27 cellular contexts compared by ENCODE assay signal in genomic region chr11:47359162-47359561, GRCh38. TPM values are rescaled to one million over a fixed set of nuclear protein-coding genes. Genes with fewer than 3 reads are reported as not detected.
DNase-seq lines count a peak whose midpoint lies in the region; ATAC-seq, FAIRE-seq and TF ChIP-seq lines count a peak whose summit lies in the region.
"Had no signal": no experiment of that assay in that cellular context is flagged by ENCODE, and none has a peak within 500 bp of the region (broad histone marks: within the 10 kb centered on the region; RNA-seq: fewer than 3 reads in every experiment).

No MANE protein-coding gene starts in this region.

- no peak for DNase-seq in activated T-cell treated with anti-CD3 and anti-CD28 coated beads, Interleukin-2, amount 50 U/mL, for 24 hours
- DNase-seq in activated T-cell treated with anti-CD3 and anti-CD28 coated beads, Interleukin-2, amount 50 U/mL, for 4 hours = no peak
- no peak for DNase-seq in H9
- no peak for DNase-seq in activated T-helper 2 cell treated with anti-CD3 and anti-CD28 coated beads, Interferon-gamma antibody, Interleukin-2, Interleukin-4, amounts not matched to agents 10 μg/mL and 5 μg/mL and 100 μg/mL, durations not matched to agents 14 hours and 24 hours and 36 hours (ENCODE audit: low spot score)
- peak; percentile 52 for DNase-seq in osteoblast (ENCODE audit: insufficient read length, low spot score, missing footprints)
- DNase-seq in hippocampal formation (lab: John Stamatoyannopoulos, UW) = no peak
- no peak for DNase-seq in GM19239 (ENCODE audit: insufficient read length, low spot score)
- DNase-seq: activated CD4-positive, CD25-positive, alpha-beta regulatory T cell treated with anti-CD3 and anti-CD28 coated beads, Interleukin-2, amount 50 U/mL, for 72 hours; activated naive CD4-positive, alpha-beta T cell; amygdala; BE2C; NCI-H1417; NCI-H2081; NCI-H2227 treated with DMSO at 0.1 percent for 48 hours; NCI-H526 treated with DMSO at 0.1 percent for 48 hours; NK-92 treated with Interleukin-12 subunit alpha and Interleukin-12 subunit beta, amount 100 ng/mL, for 24 hours; small intestine; stimulated activated naive CD8-positive, alpha-beta T cell treated with anti-CD3 and anti-CD28 coated beads, Interleukin-15, amount 100 ng/mL, for 72 hours had no signal

- no peaks in the 10 kb centered on the region for H3K27me3 Mint-ChIP-seq in activated T-cell treated with anti-CD3 and anti-CD28 coated beads, Interleukin-2, amount 50 U/mL, for 24 hours
- H3K27me3 Mint-ChIP-seq in activated T-cell treated with anti-CD3 and anti-CD28 coated beads, Interleukin-2, amount 50 U/mL, for 4 hours (ENCODE audit: low read depth) = no peaks in the 10 kb centered on the region
- H3K27me3 Mint-ChIP-seq in H9 (ENCODE audit: low read depth) = no peaks in the 10 kb centered on the region
- H3K27me3 Mint-ChIP-seq in activated T-helper 2 cell treated with anti-CD3 and anti-CD28 coated beads, Interferon-gamma antibody, Interleukin-2, Interleukin-4, amounts not matched to agents 10 μg/mL and 5 μg/mL and 100 μg/mL, durations not matched to agents 14 hours and 24 hours and 36 hours (ENCODE audit: low read depth) = no peaks in the 10 kb centered on the region
- H3K27me3 Mint-ChIP-seq: stimulated activated naive CD8-positive, alpha-beta T cell treated with anti-CD3 and anti-CD28 coated beads, Interleukin-15, amount 100 ng/mL, for 72 hours; T-cell had no signal

- no peak overlapping the region for H3K18ac ChIP-seq in H9 (ENCODE audit: insufficient read length, low read depth, low read length)

- no peak overlapping the region for H3K23ac ChIP-seq in H9 (ENCODE audit: insufficient read length, low read depth, low read length)

- no peak overlapping the region for H3K9ac ChIP-seq in H9 (ENCODE audit: extremely low read depth, insufficient read length, low read length)
- H3K9ac ChIP-seq: KMS-11 had no signal

- intact Hi-C loops in activated T-helper 2 cell treated with anti-CD3 and anti-CD28 coated beads, Interferon-gamma antibody, Interleukin-2, Interleukin-4, amounts not matched to agents 10 μg/mL and 5 μg/mL and 100 μg/mL, durations not matched to agents 14 hours and 24 hours and 36 hours (cut with micrococcal nuclease) = no loop called here

- no peak overlapping the region for H3K4ac ChIP-seq in H9 (ENCODE audit: low read depth, low read length)

- no peak overlapping the region for H4K91ac ChIP-seq in H9 (ENCODE audit: insufficient read length, low read depth, low read length)

- no peaks in the 10 kb centered on the region for H3K79me1 ChIP-seq in H9 (ENCODE audit: insufficient read depth, low read depth, low read length, poor library complexity, severe bottlenecking)

- H3K9me3 ChIP-seq in H9 (ENCODE audit: control insufficient read depth, low read depth, low read length) = no peaks in the 10 kb centered on the region
- H3K9me3 ChIP-seq in osteoblast (ENCODE audit: low read depth, low read length) = no peaks in the 10 kb centered on the region
- H3K9me3 ChIP-seq: BE2C, gastroesophageal sphincter, right atrium auricular region, vagina had no signal

- H3K36me3 ChIP-seq in osteoblast (ENCODE audit: insufficient read depth, low read length) = no peaks in the 10 kb centered on the region
- H3K36me3 ChIP-seq: BE2C, gastroesophageal sphincter, right atrium auricular region, vagina had no signal

- no peak for TF ChIP-seq CTCF in H9 (conservative IDR thresholded peaks at IDR 0.05)
- no peak for TF ChIP-seq CTCF in osteoblast (IDR thresholded peaks at IDR 0.05; ENCODE audit: extremely low read depth, low read depth, low read length)

- H3K4me3 ChIP-seq in osteoblast (ENCODE audit: insufficient read depth, low read length) = no peak overlapping the region
- H3K4me3 ChIP-seq: gastroesophageal sphincter, right atrium auricular region, vagina had no signal

- H3K27ac ChIP-seq in H9 (ENCODE audit: insufficient read length, low read depth, low read length) = no peak overlapping the region
- H3K27ac ChIP-seq in osteoblast (ENCODE audit: low read depth, low read length) = no peak overlapping the region
- H3K27ac ChIP-seq: gastroesophageal sphincter, KMS-11, right atrium auricular region, vagina had no signal

- H2AFZ ChIP-seq in H9 (ENCODE audit: low read length) (no peak overlapping the region), osteoblast (ENCODE audit: low read length) (no peak overlapping the region)

- H3K9me3 Mint-ChIP-seq in activated T-cell treated with anti-CD3 and anti-CD28 coated beads, Interleukin-2, amount 50 U/mL, for 24 hours = no peaks in the 10 kb centered on the region
- H3K9me3 Mint-ChIP-seq in activated T-cell treated with anti-CD3 and anti-CD28 coated beads, Interleukin-2, amount 50 U/mL, for 4 hours = no peaks in the 10 kb centered on the region
- no peaks in the 10 kb centered on the region for H3K9me3 Mint-ChIP-seq in H9
- no peaks in the 10 kb centered on the region for H3K9me3 Mint-ChIP-seq in activated T-helper 2 cell treated with anti-CD3 and anti-CD28 coated beads, Interferon-gamma antibody, Interleukin-2, Interleukin-4, amounts not matched to agents 10 μg/mL and 5 μg/mL and 100 μg/mL, durations not matched to agents 14 hours and 24 hours and 36 hours
- H3K9me3 Mint-ChIP-seq: activated T-cell treated with anti-CD3 and anti-CD28 coated beads, Interleukin-2, amount 50 U/mL, for 72 hours; stimulated activated naive CD8-positive, alpha-beta T cell treated with anti-CD3 and anti-CD28 coated beads, Interleukin-15, amount 100 ng/mL, for 72 hours; T-cell had no signal

- no peak overlapping the region for H4K8ac ChIP-seq in H9 (replicated peaks; ENCODE audit: insufficient read length, low read depth, low read length)

- no peak overlapping the region for H3K4me3 Mint-ChIP-seq in activated T-cell treated with anti-CD3 and anti-CD28 coated beads, Interleukin-2, amount 50 U/mL, for 24 hours
- H3K4me3 Mint-ChIP-seq in activated T-cell treated with anti-CD3 and anti-CD28 coated beads, Interleukin-2, amount 50 U/mL, for 4 hours = no peak overlapping the region
- H3K4me3 Mint-ChIP-seq in H9 = no peak overlapping the region
- no peak overlapping the region for H3K4me3 Mint-ChIP-seq in activated T-helper 2 cell treated with anti-CD3 and anti-CD28 coated beads, Interferon-gamma antibody, Interleukin-2, Interleukin-4, amounts not matched to agents 10 μg/mL and 5 μg/mL and 100 μg/mL, durations not matched to agents 14 hours and 24 hours and 36 hours (ENCODE audit: low read depth)
- H3K4me3 Mint-ChIP-seq: activated T-cell treated with anti-CD3 and anti-CD28 coated beads, Interleukin-2, amount 50 U/mL, for 72 hours; stimulated activated naive CD8-positive, alpha-beta T cell treated with anti-CD3 and anti-CD28 coated beads, Interleukin-15, amount 100 ng/mL, for 72 hours had no signal

- H2BK20ac ChIP-seq in H9 (ENCODE audit: low read depth, low read length, poor library complexity, severe bottlenecking) = no peak overlapping the region

- ATAC-seq in activated T-cell treated with anti-CD3 and anti-CD28 coated beads, Interleukin-2, amount 50 U/mL, for 4 hours = no peak
- no peak for ATAC-seq in GM19351 (IDR thresholded peaks at IDR 0.05; ENCODE audit: unreplicated experiment)
- ATAC-seq: gastroesophageal sphincter had no signal

- no peak overlapping the region for H3K56ac ChIP-seq in H9 (ENCODE audit: insufficient read length, low read depth, low read length)

- no CpG with 5 or more reads among the region's 7 CpGs for WGBS in H9 (ENCODE audit: extremely low coverage, insufficient read length, low lambda C conversion rate)

- H3T11ph ChIP-seq in H9 (ENCODE audit: low read length) = no peak overlapping the region

- H3K4me1 ChIP-seq in H9 (ENCODE audit: insufficient read depth, low read length) (no peaks in the 10 kb centered on the region), osteoblast (ENCODE audit: insufficient read depth, low read length) (no peaks in the 10 kb centered on the region)
- H3K4me1 ChIP-seq: BE2C had no signal

- peaks cover 2% of the 10 kb centered on the region for H4K20me1 ChIP-seq in H9 (ENCODE audit: control insufficient read depth, insufficient read depth, insufficient read length)
- no peaks in the 10 kb centered on the region for H4K20me1 ChIP-seq in osteoblast (ENCODE audit: insufficient read depth, low read length)

- H3K27ac Mint-ChIP-seq in activated T-cell treated with anti-CD3 and anti-CD28 coated beads, Interleukin-2, amount 50 U/mL, for 24 hours = peak overlapping the region; percentile 24
- H3K27ac Mint-ChIP-seq in H9 = peak overlapping the region; percentile 12 to 63 (median 24); a peak in 3 of 7 replicates
- peak overlapping the region; percentile 53 for H3K27ac Mint-ChIP-seq in activated T-helper 2 cell treated with anti-CD3 and anti-CD28 coated beads, Interferon-gamma antibody, Interleukin-2, Interleukin-4, amounts not matched to agents 10 μg/mL and 5 μg/mL and 100 μg/mL, durations not matched to agents 14 hours and 24 hours and 36 hours
- H3K27ac Mint-ChIP-seq: activated T-cell treated with anti-CD3 and anti-CD28 coated beads, Interleukin-2, amount 50 U/mL, for 72 hours; T-cell had no signal

- no peaks in the 10 kb centered on the region for H3K36me3 Mint-ChIP-seq in activated T-cell treated with anti-CD3 and anti-CD28 coated beads, Interleukin-2, amount 50 U/mL, for 24 hours (ENCODE audit: low read depth)
- H3K36me3 Mint-ChIP-seq in activated T-cell treated with anti-CD3 and anti-CD28 coated beads, Interleukin-2, amount 50 U/mL, for 4 hours (ENCODE audit: insufficient read depth) = no peaks in the 10 kb centered on the region
- H3K36me3 Mint-ChIP-seq in H9 (ENCODE audit: insufficient read depth in 1 of 3, low read depth in 3 of 3) = no peaks in the 10 kb centered on the region
- H3K36me3 Mint-ChIP-seq in activated T-helper 2 cell treated with anti-CD3 and anti-CD28 coated beads, Interferon-gamma antibody, Interleukin-2, Interleukin-4, amounts not matched to agents 10 μg/mL and 5 μg/mL and 100 μg/mL, durations not matched to agents 14 hours and 24 hours and 36 hours (ENCODE audit: low read depth) = no peaks in the 10 kb centered on the region
- H3K36me3 Mint-ChIP-seq: T-cell had no signal

- H3K27me3 ChIP-seq in H9 (ENCODE audit: insufficient read depth, low read length) (no peaks in the 10 kb centered on the region), osteoblast (ENCODE audit: insufficient read depth, low read length) (no peaks in the 10 kb centered on the region)
- H3K27me3 ChIP-seq: BE2C, gastroesophageal sphincter, right atrium auricular region, vagina had no signal

- H3K79me2 ChIP-seq in H9 (ENCODE audit: insufficient read depth, low read length) (no peaks in the 10 kb centered on the region), osteoblast (ENCODE audit: insufficient read depth, low read length) (no peaks in the 10 kb centered on the region)

- no peak overlapping the region for H2AK5ac ChIP-seq in H9 (ENCODE audit: insufficient read length, low read length)

- H3K23me2 ChIP-seq in H9 (ENCODE audit: insufficient read length, low read depth, low read length, poor library complexity, severe bottlenecking) = no peaks in the 10 kb centered on the region

- no peak overlapping the region for H3K14ac ChIP-seq in H9 (ENCODE audit: insufficient read depth, low read length)

- H4K5ac ChIP-seq in H9 (ENCODE audit: insufficient read length, low read depth, low read length) = no peak overlapping the region

- H2BK120ac ChIP-seq in H9 (ENCODE audit: low read depth, low read length, poor library complexity, severe bottlenecking) = no peak overlapping the region

- no peak overlapping the region for H2BK5ac ChIP-seq in H9 (ENCODE audit: insufficient read length, low read length)

- peaks cover 20% of the 10 kb centered on the region for H3K4me1 Mint-ChIP-seq in activated T-cell treated with anti-CD3 and anti-CD28 coated beads, Interleukin-2, amount 50 U/mL, for 24 hours (ENCODE audit: low read depth)
- H3K4me1 Mint-ChIP-seq in activated T-cell treated with anti-CD3 and anti-CD28 coated beads, Interleukin-2, amount 50 U/mL, for 4 hours (ENCODE audit: low read depth) = peaks cover 14% of the 10 kb centered on the region
- H3K4me1 Mint-ChIP-seq in H9 = peaks cover 6% of the 10 kb centered on the region in 2 experiments
- peaks cover 10% of the 10 kb centered on the region for H3K4me1 Mint-ChIP-seq in activated T-helper 2 cell treated with anti-CD3 and anti-CD28 coated beads, Interferon-gamma antibody, Interleukin-2, Interleukin-4, amounts not matched to agents 10 μg/mL and 5 μg/mL and 100 μg/mL, durations not matched to agents 14 hours and 24 hours and 36 hours (ENCODE audit: low read depth)

- FAIRE-seq in GM19239 (lab: Jason Lieb, UNC) = no peak
- FAIRE-seq: small intestine had no signal

- H3K4me2 ChIP-seq in H9 (ENCODE audit: insufficient read depth, insufficient read length, low read length) = no peak overlapping the region
- H3K4me2 ChIP-seq in osteoblast (ENCODE audit: insufficient read depth, low read length) = no peak overlapping the region
- H3K4me2 ChIP-seq: KMS-11 had no signal

- no peak overlapping the region for H2BK12ac ChIP-seq in H9 (ENCODE audit: insufficient read length, low read depth, low read length)

- H2BK15ac ChIP-seq in H9 (ENCODE audit: low read depth, low read length) = no peak overlapping the region

RNA-seq across cellular contexts. Expression of gene MYBPC3, which starts 6.7 kb away (rescaled TPM):
- total RNA-seq in activated T-cell treated with anti-CD3 and anti-CD28 coated beads, Interleukin-2, amount 50 U/mL, for 4 hours = not detected
- not detected in 2 replicates for total RNA-seq in H9 (2021)
- total RNA-seq in activated T-helper 2 cell treated with anti-CD3 and anti-CD28 coated beads, Interferon-gamma antibody, Interleukin-2, Interleukin-4, amounts not matched to agents 10 μg/mL and 5 μg/mL and 100 μg/mL, durations not matched to agents 14 hours and 24 hours and 36 hours = not detected in 2 replicates
- total RNA-seq in osteoblast = not detected in 2 replicates
- total RNA-seq: activated T-cell treated with anti-CD3 and anti-CD28 coated beads, Interleukin-2, amount 50 U/mL, for 72 hours; H4; lung microvascular endothelial cell; T-cell; vagina had no signal

RNA-seq across cellular contexts. Expression of gene SPI1, which starts 19.2 kb away (rescaled TPM):
- total RNA-seq in activated T-cell treated with anti-CD3 and anti-CD28 coated beads, Interleukin-2, amount 50 U/mL, for 4 hours = 1 to 10 TPM in 2 of 3 donors, under 1 TPM in 1; 0.74 to 2.3 (median 1.1) TPM
- total RNA-seq in H9 (2021) (not detected in 2 replicates), osteoblast (not detected in 2 replicates)
- 0.11 TPM in 1 of 2 replicates, not detected in the other for total RNA-seq in activated T-helper 2 cell treated with anti-CD3 and anti-CD28 coated beads, Interferon-gamma antibody, Interleukin-2, Interleukin-4, amounts not matched to agents 10 μg/mL and 5 μg/mL and 100 μg/mL, durations not matched to agents 14 hours and 24 hours and 36 hours
- total RNA-seq: H4, lung microvascular endothelial cell had no signal

RNA-seq across cellular contexts. Expression of gene SLC39A13, which starts 49.2 kb away (rescaled TPM):
- total RNA-seq in activated T-cell treated with anti-CD3 and anti-CD28 coated beads, Interleukin-2, amount 50 U/mL, for 4 hours = 10 to 100 TPM; 18.7 to 20.8 (median 19.5) TPM
- 25.8 and 29.2 TPM in 2 replicates for total RNA-seq in H9 (2021)
- 12.5 and 15.2 TPM in 2 replicates for total RNA-seq in activated T-helper 2 cell treated with anti-CD3 and anti-CD28 coated beads, Interferon-gamma antibody, Interleukin-2, Interleukin-4, amounts not matched to agents 10 μg/mL and 5 μg/mL and 100 μg/mL, durations not matched to agents 14 hours and 24 hours and 36 hours
- 52.5 and 78.9 TPM in 2 replicates for total RNA-seq in osteoblast
